28 cellular contexts compared by ENCODE assay signal in the genomic region with DNA sequence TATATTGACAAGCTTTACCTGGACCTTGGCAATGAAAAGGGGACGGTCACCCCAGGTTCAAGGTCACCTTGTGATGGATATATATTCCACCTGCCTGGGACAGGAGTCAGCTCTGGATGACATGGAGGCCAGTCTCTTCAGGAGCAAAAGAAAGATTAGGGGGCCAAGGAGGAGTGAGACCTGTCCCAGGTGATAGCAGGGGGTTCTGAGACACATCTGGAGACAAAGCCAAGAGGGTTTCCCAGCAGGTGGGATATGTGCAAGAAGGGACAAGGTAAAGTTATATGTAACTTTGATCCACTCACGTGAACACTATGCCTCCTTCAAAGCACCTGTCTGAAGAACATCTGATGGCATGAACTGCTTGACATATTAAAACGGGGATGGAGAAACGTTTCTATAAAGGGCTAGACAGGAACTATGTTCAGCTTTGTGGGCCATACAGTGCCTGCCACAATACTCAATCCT.
DNase-seq lines count a peak whose midpoint lies in the region; ATAC-seq lines count a peak whose summit lies in the region.
"Had no signal": no experiment of that assay in that cellular context is flagged by ENCODE, and none has a peak within 500 bp of the region (broad histone marks: within the 10 kb centered on the region; RNA-seq: fewer than 3 reads in every experiment).

No MANE protein-coding gene starts in this region.

- peak; percentile 32 for ATAC-seq in stimulated activated naive CD8-positive, alpha-beta T cell treated with anti-CD3 and anti-CD28 coated beads, Interleukin-15, Interleukin-2, amounts not matched to agents 100 U/mL and 50 U/mL, for 24 hours
- ATAC-seq in stimulated activated naive CD8-positive, alpha-beta T cell treated with anti-CD3 and anti-CD28 coated beads, Interleukin-15, amount 100 ng/mL, for 72 hours: no peak
- no peak for ATAC-seq in GM18502 (IDR thresholded peaks at IDR 0.05; ENCODE audit: poor library complexity, unreplicated experiment)
- ATAC-seq: activated CD8-positive, alpha-beta T cell treated with anti-CD3 and anti-CD28 coated beads, Interleukin-2, amount 10 ng/mL, durations not matched to agents 7 days and 5 days; gastroesophageal sphincter; left colon; right lobe of liver had no signal

- peaks cover 29% of the 10 kb centered on the region for H3K4me1 Mint-ChIP-seq in stimulated activated naive CD8-positive, alpha-beta T cell treated with anti-CD3 and anti-CD28 coated beads, Interleukin-15, amount 100 ng/mL, for 72 hours

- H3K4me3 Mint-ChIP-seq in stimulated activated naive CD8-positive, alpha-beta T cell treated with anti-CD3 and anti-CD28 coated beads, Interleukin-15, amount 100 ng/mL, for 72 hours: no peak overlapping the region
- H3K4me3 Mint-ChIP-seq: activated CD8-positive, alpha-beta T cell treated with anti-CD3 and anti-CD28 coated beads, Interleukin-2, amount 10 ng/mL, durations not matched to agents 7 days and 5 days; activated naive CD4-positive, alpha-beta T cell treated with anti-CD3 and anti-CD28 coated beads, Interleukin-2, amount 10 ng/mL, durations not matched to agents 7 days and 5 days had no signal

- no peaks in the 10 kb centered on the region for H3K27me3 Mint-ChIP-seq in stimulated activated naive CD8-positive, alpha-beta T cell treated with anti-CD3 and anti-CD28 coated beads, Interleukin-15, amount 100 ng/mL, for 72 hours
- H3K27me3 Mint-ChIP-seq: activated naive CD4-positive, alpha-beta T cell treated with anti-CD3 and anti-CD28 coated beads, Interleukin-2, amount 10 ng/mL, durations not matched to agents 7 days and 5 days had no signal

- no peaks in the 10 kb centered on the region for H3K9me3 Mint-ChIP-seq in stimulated activated naive CD8-positive, alpha-beta T cell treated with anti-CD3 and anti-CD28 coated beads, Interleukin-15, amount 100 ng/mL, for 72 hours
- H3K9me3 Mint-ChIP-seq: activated naive CD4-positive, alpha-beta T cell treated with anti-CD3 and anti-CD28 coated beads, Interleukin-2, amount 10 ng/mL, durations not matched to agents 7 days and 5 days had no signal

- peak overlapping the region in 1 of 2 donors; percentile 29 for H3K27ac Mint-ChIP-seq in stimulated activated naive CD8-positive, alpha-beta T cell treated with anti-CD3 and anti-CD28 coated beads, Interleukin-15, amount 100 ng/mL, for 72 hours
- H3K27ac Mint-ChIP-seq: activated CD8-positive, alpha-beta T cell treated with anti-CD3 and anti-CD28 coated beads, Interleukin-2, amount 10 ng/mL, durations not matched to agents 7 days and 5 days; activated naive CD4-positive, alpha-beta T cell treated with anti-CD3 and anti-CD28 coated beads, Interleukin-2, amount 10 ng/mL, durations not matched to agents 7 days and 5 days had no signal

- DNase-seq in DMS 273 (lab: John Stamatoyannopoulos, UW; ENCODE audit: unreplicated experiment): peak; percentile 11
- DNase-seq in DMS 273 treated with DMSO at 0.1 percent for 48 hours (lab: John Stamatoyannopoulos, UW): no peak
- no peak for DNase-seq in stimulated activated naive CD8-positive, alpha-beta T cell treated with anti-CD3 and anti-CD28 coated beads, Interleukin-15, Interleukin-2, amounts not matched to agents 100 U/mL and 50 U/mL, for 24 hours
- no peak for DNase-seq in stimulated activated naive CD8-positive, alpha-beta T cell treated with anti-CD3 and anti-CD28 coated beads, Interleukin-15, amount 100 ng/mL, for 72 hours
- peak; percentile 33 for DNase-seq in kidney tubule cell (ENCODE audit: low spot score)
- DNase-seq in germinal center (ENCODE audit: low spot score): no peak
- no peak for DNase-seq in amniotic stem cell (lab: John Stamatoyannopoulos, UW)
- DNase-seq: activated CD4-positive, alpha-beta T cell treated with anti-CD3 and anti-CD28 coated beads for 4 hours; activated CD8-positive, alpha-beta T cell treated with anti-CD3 and anti-CD28 coated beads, Interleukin-2, amount 10 ng/mL, durations not matched to agents 7 days and 5 days; activated naive CD4-positive, alpha-beta T cell treated with anti-CD3 and anti-CD28 coated beads, Interleukin-2, amount 10 ng/mL, durations not matched to agents 7 days and 5 days; anterior cingulate cortex; COR-L47; DMS79; GF-D8; H7; hypothalamus; left colon; mesenchymal stem cell; MM.1S; NCI-H1436 treated with DMSO at 0.1 percent for 48 hours; NCI-H226; NCI-H526 treated with DMSO at 0.1 percent for 48 hours; posterior cingulate gyrus; right lobe of liver; T-helper 9 cell; tibial artery had no signal

Comparison
In these comparisons a context has a peak if more than half of its experiments do, and no peak if none do; other contexts are left out.
1. DNase-seq: peak in DMS 273 (single experiment) and kidney tubule cell (single experiment); none in DMS 273 treated with DMSO at 0.1 percent for 48 hours (single experiment), stimulated activated naive CD8-positive, alpha-beta T cell treated with anti-CD3 and anti-CD28 coated beads, Interleukin-15, Interleukin-2, amounts not matched to agents 100 U/mL and 50 U/mL, for 24 hours (single experiment), stimulated activated naive CD8-positive, alpha-beta T cell treated with anti-CD3 and anti-CD28 coated beads, Interleukin-15, amount 100 ng/mL, for 72 hours (0 of 2), germinal center (single experiment) and amniotic stem cell (single experiment).